Comparison of ENCODE assay signal across 9 cellular contexts in the genomic region with DNA sequence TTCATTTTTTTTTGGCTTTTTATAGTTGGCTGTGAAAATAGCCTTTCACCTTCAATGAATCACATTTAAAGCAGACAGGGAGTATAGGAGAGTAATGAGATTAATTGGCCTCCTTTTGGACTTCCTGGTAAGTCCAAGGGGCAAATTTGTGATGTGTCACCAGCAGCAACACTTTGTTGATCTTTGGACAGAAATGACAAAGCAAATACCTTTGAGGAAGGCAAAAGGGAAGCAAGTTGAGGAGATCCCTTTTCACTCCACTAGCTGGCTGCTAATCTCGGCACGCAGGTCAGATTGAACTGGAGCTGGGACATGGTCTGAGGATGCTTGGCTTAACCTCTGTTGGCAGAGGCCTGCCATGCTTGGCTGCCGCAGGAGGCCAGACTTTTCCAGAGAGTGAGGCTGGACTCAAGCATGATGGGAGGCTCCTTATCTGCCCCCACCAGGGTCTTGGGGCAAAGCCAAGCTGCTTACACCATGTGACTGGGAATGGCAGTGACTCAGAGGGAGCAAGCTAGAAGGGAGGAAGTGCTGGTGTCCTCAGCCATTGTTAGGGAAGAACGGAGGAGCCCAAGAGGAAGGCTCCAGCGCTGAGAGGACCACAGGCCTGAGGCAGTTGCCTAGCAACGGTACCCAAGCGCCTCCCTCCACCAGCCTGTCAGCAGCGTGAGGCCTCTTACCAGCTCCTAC.
DNase-seq lines count a peak whose midpoint lies in the region; ATAC-seq and TF ChIP-seq lines count a peak whose summit lies in the region.
"Had no signal": no experiment of that assay in that cellular context is flagged by ENCODE, and none has a peak within 500 bp of the region (broad histone marks: within the 10 kb centered on the region; RNA-seq: fewer than 3 reads in every experiment).

No MANE protein-coding gene starts in this region.

- no peaks in the 10 kb centered on the region for H4K20me1 ChIP-seq in neural cell (ENCODE audit: insufficient read depth)

- H3K4me3 Mint-ChIP-seq in activated T-helper 1 cell treated with anti-CD3 and anti-CD28 coated beads, Interleukin-12 subunit alpha, Interleukin-12 subunit beta, Interleukin-2, Interleukin-4 antibody, amounts not matched to agents 30 ng/mL and 10 ng/mL and 1 ng/mL, durations not matched to agents 14 hours and 24 hours and 36 hours: no peak overlapping the region
- no peak overlapping the region for H3K4me3 Mint-ChIP-seq in activated CD4-positive, alpha-beta memory T cell treated with anti-CD3 and anti-CD28 coated beads for 36 hours
- H3K4me3 Mint-ChIP-seq: activated naive CD4-positive, alpha-beta T cell treated with anti-CD3 and anti-CD28 coated beads, Interleukin-2, amount 50 U/mL, for 24 hours had no signal

- peak; percentile 59 for ATAC-seq in esophagus mucosa
- no peak for ATAC-seq in HG03159 (IDR thresholded peaks at IDR 0.05; ENCODE audit: unreplicated experiment)

- peak; percentile 41 for TF ChIP-seq RAD21 in neural cell (conservative IDR thresholded peaks at IDR 0.05)

- intact Hi-C loops in activated T-helper 1 cell treated with anti-CD3 and anti-CD28 coated beads, Interleukin-12 subunit alpha, Interleukin-12 subunit beta, Interleukin-2, Interleukin-4 antibody, amounts not matched to agents 30 ng/mL and 10 ng/mL and 1 ng/mL, durations not matched to agents 14 hours and 24 hours and 36 hours (cut with micrococcal nuclease): no loop called here
- intact Hi-C loops in activated CD4-positive, alpha-beta memory T cell treated with anti-CD3 and anti-CD28 coated beads for 36 hours (cut with micrococcal nuclease): no loop called here

- no peaks in the 10 kb centered on the region for H3K9me3 ChIP-seq in neural cell (ENCODE audit: low read length)

- no peaks in the 10 kb centered on the region for H3K9me2 ChIP-seq in neural cell (ENCODE audit: insufficient read depth, low read length)

- H3K4me3 ChIP-seq in neural cell (ENCODE audit: low read length): peak overlapping the region; percentile 26

- H3K9me3 Mint-ChIP-seq in activated T-helper 1 cell treated with anti-CD3 and anti-CD28 coated beads, Interleukin-12 subunit alpha, Interleukin-12 subunit beta, Interleukin-2, Interleukin-4 antibody, amounts not matched to agents 30 ng/mL and 10 ng/mL and 1 ng/mL, durations not matched to agents 14 hours and 24 hours and 36 hours: no peaks in the 10 kb centered on the region
- peaks cover 3% of the 10 kb centered on the region for H3K9me3 Mint-ChIP-seq in activated CD4-positive, alpha-beta memory T cell treated with anti-CD3 and anti-CD28 coated beads for 36 hours
- H3K9me3 Mint-ChIP-seq: activated naive CD4-positive, alpha-beta T cell treated with anti-CD3 and anti-CD28 coated beads, Interleukin-2, amount 50 U/mL, for 24 hours had no signal

- POLR2A ChIA-PET in activated CD4-positive, alpha-beta memory T cell treated with anti-CD3 and anti-CD28 coated beads for 36 hours (lab: Charles Lee): no interaction called here

- H3K27ac ChIP-seq in neural cell (ENCODE audit: low read length): peak overlapping the region; percentile 48

- no peak for TF ChIP-seq CTCF in neural cell (IDR thresholded peaks at IDR 0.05; ENCODE audit: poor library complexity, severe bottlenecking)

- H3K36me3 ChIP-seq in neural cell (ENCODE audit: insufficient read depth, low read length): no peaks in the 10 kb centered on the region

- H3K4me1 Mint-ChIP-seq in activated T-helper 1 cell treated with anti-CD3 and anti-CD28 coated beads, Interleukin-12 subunit alpha, Interleukin-12 subunit beta, Interleukin-2, Interleukin-4 antibody, amounts not matched to agents 30 ng/mL and 10 ng/mL and 1 ng/mL, durations not matched to agents 14 hours and 24 hours and 36 hours (ENCODE audit: low read depth): no peaks in the 10 kb centered on the region
- no peaks in the 10 kb centered on the region for H3K4me1 Mint-ChIP-seq in activated CD4-positive, alpha-beta memory T cell treated with anti-CD3 and anti-CD28 coated beads for 36 hours (ENCODE audit: low read depth)
- H3K4me1 Mint-ChIP-seq: activated naive CD4-positive, alpha-beta T cell treated with anti-CD3 and anti-CD28 coated beads, Interleukin-2, amount 50 U/mL, for 24 hours had no signal

- H3K36me3 Mint-ChIP-seq in activated T-helper 1 cell treated with anti-CD3 and anti-CD28 coated beads, Interleukin-12 subunit alpha, Interleukin-12 subunit beta, Interleukin-2, Interleukin-4 antibody, amounts not matched to agents 30 ng/mL and 10 ng/mL and 1 ng/mL, durations not matched to agents 14 hours and 24 hours and 36 hours (ENCODE audit: low read depth): no peaks in the 10 kb centered on the region
- H3K36me3 Mint-ChIP-seq in activated CD4-positive, alpha-beta memory T cell treated with anti-CD3 and anti-CD28 coated beads for 36 hours: no peaks in the 10 kb centered on the region
- H3K36me3 Mint-ChIP-seq: activated naive CD4-positive, alpha-beta T cell treated with anti-CD3 and anti-CD28 coated beads, Interleukin-2, amount 50 U/mL, for 24 hours had no signal

- H2AFZ ChIP-seq in neural cell (ENCODE audit: low read depth, low read length): no peak overlapping the region

- H3K27ac Mint-ChIP-seq in activated T-helper 1 cell treated with anti-CD3 and anti-CD28 coated beads, Interleukin-12 subunit alpha, Interleukin-12 subunit beta, Interleukin-2, Interleukin-4 antibody, amounts not matched to agents 30 ng/mL and 10 ng/mL and 1 ng/mL, durations not matched to agents 14 hours and 24 hours and 36 hours: no peak overlapping the region
- H3K27ac Mint-ChIP-seq in activated CD4-positive, alpha-beta memory T cell treated with anti-CD3 and anti-CD28 coated beads for 36 hours: no peak overlapping the region
- H3K27ac Mint-ChIP-seq: activated naive CD4-positive, alpha-beta T cell treated with anti-CD3 and anti-CD28 coated beads, Interleukin-2, amount 50 U/mL, for 24 hours had no signal

- TF ChIP-seq EP300 in neural cell (conservative IDR thresholded peaks at IDR 0.05; ENCODE audit: poor library complexity, severe bottlenecking): peak; percentile 58

- DNase-seq in Daoy (ENCODE audit: low read depth) (peak; percentile 96), NCI-H748 treated with DMSO at 0.1 percent for 48 hours (lab: John Stamatoyannopoulos, UW) (peak; percentile 65)
- no peak for DNase-seq in activated T-helper 1 cell treated with anti-CD3 and anti-CD28 coated beads, Interleukin-12 subunit alpha, Interleukin-12 subunit beta, Interleukin-2, Interleukin-4 antibody, amounts not matched to agents 30 ng/mL and 10 ng/mL and 1 ng/mL, durations not matched to agents 14 hours and 24 hours and 36 hours (ENCODE audit: low spot score)
- no peak for DNase-seq in activated CD4-positive, alpha-beta memory T cell treated with anti-CD3 and anti-CD28 coated beads for 36 hours
- no peak for DNase-seq in stimulated activated CD8-positive, alpha-beta memory T cell treated with anti-CD3 and anti-CD28 coated beads, Interleukin-4, amount 100 ng/mL, for 48 hours

- CTCF ChIA-PET in activated CD4-positive, alpha-beta memory T cell treated with anti-CD3 and anti-CD28 coated beads for 36 hours (lab: Charles Lee): no interaction called here

- no peaks in the 10 kb centered on the region for H3K79me2 ChIP-seq in neural cell (replicated peaks; ENCODE audit: insufficient read depth, low read length)

- no peak overlapping the region for H3K4me2 ChIP-seq in neural cell (ENCODE audit: low read length)

- H3K27me3 ChIP-seq in neural cell (ENCODE audit: insufficient read depth, low read depth, low read length): no peaks in the 10 kb centered on the region

- H3F3A ChIP-seq in neural cell (ENCODE audit: insufficient read depth, low read length, poor library complexity, severe bottlenecking): no peaks in the 10 kb centered on the region

- H3K27me3 Mint-ChIP-seq in activated T-helper 1 cell treated with anti-CD3 and anti-CD28 coated beads, Interleukin-12 subunit alpha, Interleukin-12 subunit beta, Interleukin-2, Interleukin-4 antibody, amounts not matched to agents 30 ng/mL and 10 ng/mL and 1 ng/mL, durations not matched to agents 14 hours and 24 hours and 36 hours (ENCODE audit: insufficient read depth): peaks cover 2% of the 10 kb centered on the region
- H3K27me3 Mint-ChIP-seq in activated CD4-positive, alpha-beta memory T cell treated with anti-CD3 and anti-CD28 coated beads for 36 hours: peaks cover 6% of the 10 kb centered on the region

- peak overlapping the region; percentile 28 for H3K9ac ChIP-seq in neural cell (ENCODE audit: low read length)

TF ChIP-seq in neural cell, 6 proteins besides CTCF, POLR2A, EP300 and RAD21:
- TF ChIP-seq MXI1 (conservative IDR thresholded peaks at IDR 0.05; ENCODE audit: poor library complexity, severe bottlenecking): no peak
- peak; percentile 41 for TF ChIP-seq SMC3 (conservative IDR thresholded peaks at IDR 0.05; ENCODE audit: poor library complexity)
- no peak for TF ChIP-seq TAF1 (IDR thresholded peaks at IDR 0.05; ENCODE audit: low read depth)
- no peak for TF ChIP-seq POLR2AphosphoS5 (IDR thresholded peaks at IDR 0.05)
- TF ChIP-seq, protein P1, sequence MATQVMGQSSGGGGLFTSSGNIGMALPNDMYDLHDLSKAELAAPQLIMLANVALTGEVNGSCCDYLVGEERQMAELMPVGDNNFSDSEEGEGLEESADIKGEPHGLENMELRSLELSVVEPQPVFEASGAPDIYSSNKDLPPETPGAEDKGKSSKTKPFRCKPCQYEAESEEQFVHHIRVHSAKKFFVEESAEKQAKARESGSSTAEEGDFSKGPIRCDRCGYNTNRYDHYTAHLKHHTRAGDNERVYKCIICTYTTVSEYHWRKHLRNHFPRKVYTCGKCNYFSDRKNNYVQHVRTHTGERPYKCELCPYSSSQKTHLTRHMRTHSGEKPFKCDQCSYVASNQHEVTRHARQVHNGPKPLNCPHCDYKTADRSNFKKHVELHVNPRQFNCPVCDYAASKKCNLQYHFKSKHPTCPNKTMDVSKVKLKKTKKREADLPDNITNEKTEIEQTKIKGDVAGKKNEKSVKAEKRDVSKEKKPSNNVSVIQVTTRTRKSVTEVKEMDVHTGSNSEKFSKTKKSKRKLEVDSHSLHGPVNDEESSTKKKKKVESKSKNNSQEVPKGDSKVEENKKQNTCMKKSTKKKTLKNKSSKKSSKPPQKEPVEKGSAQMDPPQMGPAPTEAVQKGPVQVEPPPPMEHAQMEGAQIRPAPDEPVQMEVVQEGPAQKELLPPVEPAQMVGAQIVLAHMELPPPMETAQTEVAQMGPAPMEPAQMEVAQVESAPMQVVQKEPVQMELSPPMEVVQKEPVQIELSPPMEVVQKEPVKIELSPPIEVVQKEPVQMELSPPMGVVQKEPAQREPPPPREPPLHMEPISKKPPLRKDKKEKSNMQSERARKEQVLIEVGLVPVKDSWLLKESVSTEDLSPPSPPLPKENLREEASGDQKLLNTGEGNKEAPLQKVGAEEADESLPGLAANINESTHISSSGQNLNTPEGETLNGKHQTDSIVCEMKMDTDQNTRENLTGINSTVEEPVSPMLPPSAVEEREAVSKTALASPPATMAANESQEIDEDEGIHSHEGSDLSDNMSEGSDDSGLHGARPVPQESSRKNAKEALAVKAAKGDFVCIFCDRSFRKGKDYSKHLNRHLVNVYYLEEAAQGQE (IDR thresholded peaks at IDR 0.05; ENCODE audit: borderline replicate concordance): peak; percentile 69

Comparison
In these comparisons a context has a peak if more than half of its experiments do, and no peak if none do; other contexts are left out.
1. DNase-seq: peak in Daoy (single experiment) and NCI-H748 treated with DMSO at 0.1 percent for 48 hours (single experiment); none in activated T-helper 1 cell treated with anti-CD3 and anti-CD28 coated beads, Interleukin-12 subunit alpha, Interleukin-12 subunit beta, Interleukin-2, Interleukin-4 antibody, amounts not matched to agents 30 ng/mL and 10 ng/mL and 1 ng/mL, durations not matched to agents 14 hours and 24 hours and 36 hours (single experiment), activated CD4-positive, alpha-beta memory T cell treated with anti-CD3 and anti-CD28 coated beads for 36 hours (single experiment) and stimulated activated CD8-positive, alpha-beta memory T cell treated with anti-CD3 and anti-CD28 coated beads, Interleukin-4, amount 100 ng/mL, for 48 hours (single experiment).